ENCODE assay signal across 8 cellular contexts in the genomic region with DNA sequence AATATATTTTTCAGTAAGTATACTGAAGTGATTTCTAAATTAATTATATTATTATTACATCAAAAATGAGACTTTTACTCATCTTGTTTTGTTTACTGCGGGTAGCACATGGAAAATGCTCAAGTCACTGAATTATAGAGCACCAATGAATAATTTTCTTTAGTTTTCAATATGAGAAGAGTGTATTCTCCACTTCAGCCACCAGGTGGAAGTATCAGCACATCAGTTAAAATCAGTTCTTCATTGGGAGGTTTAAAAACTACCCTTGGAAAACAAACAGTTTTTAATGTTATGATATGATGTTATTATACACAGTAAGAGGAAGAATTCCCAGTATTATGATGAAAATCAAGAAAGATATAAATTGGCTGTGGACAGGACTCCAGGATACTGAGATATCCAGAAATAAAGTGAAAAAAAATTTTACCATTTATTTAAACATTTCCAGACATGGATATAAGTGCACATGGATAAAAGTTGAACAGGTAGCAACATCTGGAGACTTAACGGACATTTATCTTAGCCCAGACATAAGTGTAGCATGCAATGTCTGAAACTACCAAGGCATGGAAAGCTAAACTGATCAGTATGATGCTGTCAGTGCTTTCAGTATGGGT.
DNase-seq lines count a peak whose midpoint lies in the region; ATAC-seq and TF ChIP-seq lines count a peak whose summit lies in the region.

No MANE protein-coding gene starts in this region.

- TF ChIP-seq CTCF in C4-2B (conservative IDR thresholded peaks at IDR 0.05) = peak; percentile 76
- TF ChIP-seq CTCF in VCaP (conservative IDR thresholded peaks at IDR 0.05) = peak; percentile 86
- TF ChIP-seq CTCF in tibial artery (IDR thresholded peaks at IDR 0.05) = peak; percentile 56 to 73

- ATAC-seq in GM18907 (IDR thresholded peaks at IDR 0.05; ENCODE audit: unreplicated experiment) = peak; percentile 57
- no peak for ATAC-seq in GM19397 (IDR thresholded peaks at IDR 0.05; ENCODE audit: unreplicated experiment)
- no peak for ATAC-seq in HG03442 (IDR thresholded peaks at IDR 0.05; ENCODE audit: unreplicated experiment)

- H3K27me3 ChIP-seq in tibial artery = peaks cover 0 to 3% of the 10 kb centered on the region in 2 donors

- H3K36me3 ChIP-seq in tibial artery = no peaks in the 10 kb centered on the region

- DNase-seq in NCI-H1105 treated with DMSO at 0.1 percent for 48 hours (lab: John Stamatoyannopoulos, UW) (peak; percentile 35), iPS DF 19.7 (ENCODE audit: low read depth, low spot score) (peak; percentile 1), tibial artery (no peak)

- no peak overlapping the region for H3K27ac ChIP-seq in C4-2B
- no peak overlapping the region for H3K27ac ChIP-seq in VCaP
- no peak overlapping the region for H3K27ac ChIP-seq in tibial artery

- intact Hi-C loops in tibial artery (cut with DNase I; ENCODE audit: low total_unique reads) = loop anchor here (10.0 kb wide), 1 partner anchor 1908 kb away; no protein-coding TSS in a partner anchor

- H3K4me1 ChIP-seq in tibial artery = no peaks in the 10 kb centered on the region

- H3K4me3 ChIP-seq in tibial artery = no peak overlapping the region

- H3K9me3 ChIP-seq in tibial artery = no peaks in the 10 kb centered on the region

Comparison
In these comparisons a context has a peak if more than half of its experiments do, and no peak if none do; other contexts are left out.
1. DNase-seq: peak in NCI-H1105 treated with DMSO at 0.1 percent for 48 hours (single experiment) and iPS DF 19.7 (single experiment); none in tibial artery (0 of 2).
2. Peak in every context shown above with its lines, with median percentiles within 50 percentile points of each other: CTCF ChIP-seq.